22 cellular contexts compared by ENCODE assay signal in the genomic region with DNA sequence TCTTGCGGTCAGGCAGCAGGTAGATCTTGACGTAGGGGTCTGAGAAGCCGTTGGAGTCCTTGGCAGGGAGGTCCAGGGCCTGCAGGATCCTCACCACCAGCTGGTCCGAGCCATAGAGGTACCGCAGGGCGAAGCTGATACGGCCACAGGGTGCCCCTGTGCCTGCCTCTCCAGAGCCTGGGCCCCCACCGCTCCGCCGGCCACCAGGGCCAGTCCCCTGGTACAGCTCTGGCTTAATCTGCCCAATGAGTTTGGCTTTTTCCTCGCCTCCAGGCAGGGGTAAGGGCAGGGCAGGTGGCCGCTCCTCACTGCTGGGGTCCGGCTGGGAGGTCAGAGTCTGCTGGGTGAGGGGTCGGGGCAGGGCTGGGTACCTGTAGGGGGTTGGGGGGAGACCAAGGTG. TPM values are rescaled to one million over a fixed set of nuclear protein-coding genes. Genes with fewer than 3 reads are reported as not detected.
DNase-seq lines count a peak whose midpoint lies in the region; ATAC-seq, FAIRE-seq and TF ChIP-seq lines count a peak whose summit lies in the region.
"Had no signal": no experiment of that assay in that cellular context is flagged by ENCODE, and none has a peak within 500 bp of the region (broad histone marks: within the 10 kb centered on the region; RNA-seq: fewer than 3 reads in every experiment).

No MANE protein-coding gene starts in this region.

- H2BK5ac ChIP-seq in neuronal stem cell (ENCODE audit: low read length) = no peak overlapping the region

- H3K9ac ChIP-seq in HepG2 (ENCODE audit: insufficient read depth, low read depth, low read length) (no peak overlapping the region), neuronal stem cell (ENCODE audit: low read depth, low read length, poor library complexity) (no peak overlapping the region)
- H3K9ac ChIP-seq: BLaER1 treated with 17β-estradiol and CSF1 and Interleukin-3, amounts not matched to agents 10 nM and 100 nM had no signal

- no peak overlapping the region for H2AFZ ChIP-seq in HepG2 (ENCODE audit: low read length)
- H2AFZ ChIP-seq in neuronal stem cell (ENCODE audit: low read length) = no peak overlapping the region
- H2AFZ ChIP-seq: GM23338 had no signal

- TF ChIP-seq POLR2A in HepG2 (IDR thresholded peaks at IDR 0.05; ENCODE audit: insufficient read depth in 1 of 2, low read depth in 2 of 2, low read length in 2 of 2) = no peak
- no peak for TF ChIP-seq POLR2A in right lobe of liver (IDR thresholded peaks at IDR 0.05)
- TF ChIP-seq POLR2A in erythroblast (IDR thresholded peaks at IDR 0.05; ENCODE audit: low read length) = no peak

- no peak overlapping the region for H2BK120ac ChIP-seq in neuronal stem cell (ENCODE audit: low read depth, low read length)

- no peak overlapping the region for H2AK5ac ChIP-seq in neuronal stem cell (ENCODE audit: low read depth, low read length)

- no peaks in the 10 kb centered on the region for H3K36me3 ChIP-seq in HepG2 (replicated peaks in 1 of 2; ENCODE audit: control insufficient read depth in 1 of 2, insufficient read depth in 2 of 2, low read length in 2 of 2)
- H3K36me3 ChIP-seq in right lobe of liver = no peaks in the 10 kb centered on the region
- H3K36me3 ChIP-seq in neuronal stem cell (replicated peaks in 1 of 2; ENCODE audit: control insufficient read depth in 2 of 2, insufficient read depth in 2 of 2, low read length in 2 of 2) = no peaks in the 10 kb centered on the region
- H3K36me3 ChIP-seq in upper lobe of right lung = no peaks in the 10 kb centered on the region
- H3K36me3 ChIP-seq: BE2C, HAP-1 had no signal

- POLR2A ChIA-PET in HepG2 (lab: Yijun Ruan, JAX) = no interaction called here

- no peak overlapping the region for H2BK15ac ChIP-seq in neuronal stem cell (ENCODE audit: low read length)

- H3K14ac ChIP-seq in neuronal stem cell (ENCODE audit: low read length) = peak overlapping the region; percentile 27

- no peak overlapping the region for H3K4ac ChIP-seq in neuronal stem cell (ENCODE audit: low read length)

- no peaks in the 10 kb centered on the region for H3K79me1 ChIP-seq in neuronal stem cell (ENCODE audit: low read depth, low read length)

- no peak overlapping the region for H3K23ac ChIP-seq in neuronal stem cell (ENCODE audit: low read depth, low read length, poor library complexity)

- no TSS peak for BruUV-seq in HepG2 (replicated peaks; lab: Mats Ljungman, UMichigan)

- H3K4me1 ChIP-seq in HepG2 (ENCODE audit: insufficient read depth, low read length) (no peaks in the 10 kb centered on the region), right lobe of liver (no peaks in the 10 kb centered on the region), neuronal stem cell (ENCODE audit: control insufficient read depth in 2 of 2, insufficient read depth in 1 of 2, low read depth in 1 of 2, low read length in 2 of 2) (no peaks in the 10 kb centered on the region), upper lobe of right lung (no peaks in the 10 kb centered on the region)
- H3K4me1 ChIP-seq: BE2C; BLaER1 treated with 17β-estradiol and CSF1 and Interleukin-3, amounts not matched to agents 10 nM and 100 nM; HAP-1 had no signal

- DNase-seq in HepG2 (ENCODE audit: low spot score) = no peak
- DNase-seq in right lobe of liver = no peak
- DNase-seq in neuronal stem cell (ENCODE audit: low spot score) = no peak
- DNase-seq in posterior vena cava (ENCODE audit: low spot score) = peak; percentile 47
- DNase-seq in upper lobe of right lung = no peak
- DNase-seq in left colon = no peak
- DNase-seq in erythroblast (lab: John Stamatoyannopoulos, UW) = no peak
- DNase-seq: AML-193; BE2C; CD4-positive, alpha-beta T cell; CD8-positive, alpha-beta memory T cell; DMS53; DMS79 treated with DMSO at 0.1 percent for 48 hours; GF-D8 had no signal

- H3K27me3 ChIP-seq in HepG2 (ENCODE audit: control insufficient read depth in 1 of 2, insufficient read depth in 2 of 2, low read length in 2 of 2) = peaks cover 2 to 7% of the 10 kb centered on the region in 2 experiments; a peak in 2 of 5 replicates
- H3K27me3 ChIP-seq in right lobe of liver = no peaks in the 10 kb centered on the region
- H3K27me3 ChIP-seq in neuronal stem cell (ENCODE audit: control insufficient read depth in 3 of 3, insufficient read depth in 3 of 3, low read depth in 1 of 3, low read length in 3 of 3) = peaks cover 0 to 13% (median 0%) of the 10 kb centered on the region in 3 experiments
- no peaks in the 10 kb centered on the region for H3K27me3 ChIP-seq in upper lobe of right lung
- H3K27me3 ChIP-seq: BE2C; BLaER1 treated with 17β-estradiol and CSF1 and Interleukin-3, amounts not matched to agents 10 nM and 100 nM had no signal

- H3K9me3 ChIP-seq in HepG2 (ENCODE audit: low read length) = peaks cover 17% of the 10 kb centered on the region
- peaks cover 0 to 4% (median 0%) of the 10 kb centered on the region in 4 donors for H3K9me3 ChIP-seq in right lobe of liver
- peaks cover 8 to 10% of the 10 kb centered on the region in 2 donors for H3K9me3 ChIP-seq in neuronal stem cell (replicated peaks in 1 of 2; ENCODE audit: control insufficient read depth in 2 of 2, insufficient read depth in 1 of 2, low read depth in 1 of 2, low read length in 2 of 2)
- H3K9me3 ChIP-seq in upper lobe of right lung = peaks cover 3% of the 10 kb centered on the region
- H3K9me3 ChIP-seq: BE2C had no signal

- H3K27ac ChIP-seq in HepG2 (ENCODE audit: extremely low read length, insufficient read depth, low read length) (no peak overlapping the region), right lobe of liver (no peak overlapping the region), neuronal stem cell (replicated peaks; ENCODE audit: low read length) (no peak overlapping the region), upper lobe of right lung (no peak overlapping the region)
- H3K27ac ChIP-seq: 22Rv1; BLaER1 treated with 17β-estradiol and CSF1 and Interleukin-3, amounts not matched to agents 10 nM and 100 nM had no signal

- H4K20me1 ChIP-seq in HepG2 (ENCODE audit: insufficient read depth, low read length) = no peaks in the 10 kb centered on the region
- H4K20me1 ChIP-seq: BLaER1 treated with 17β-estradiol and CSF1 and Interleukin-3, amounts not matched to agents 10 nM and 100 nM had no signal

- ATAC-seq in HepG2 (peak; percentile 40), right lobe of liver (no peak), upper lobe of right lung (peak; percentile 22), GM19455 (IDR thresholded peaks at IDR 0.05; ENCODE audit: unreplicated experiment) (no peak), left colon (no peak)
- ATAC-seq: GM23338 had no signal

- TF ChIP-seq CTCF in HepG2 (CRISPR knock-in tag; IDR thresholded peaks at IDR 0.05) (no peak), right lobe of liver (IDR thresholded peaks at IDR 0.05) (no peak), upper lobe of right lung (IDR thresholded peaks at IDR 0.05) (no peak)

- H4K8ac ChIP-seq in neuronal stem cell (ENCODE audit: low read depth, low read length) = no peak overlapping the region

- no peak overlapping the region for H3K4me3 ChIP-seq in HepG2 (replicated peaks in 1 of 3; ENCODE audit: insufficient read depth in 1 of 3, low read depth in 2 of 3, low read length in 3 of 3)
- no peak overlapping the region for H3K4me3 ChIP-seq in right lobe of liver
- no peak overlapping the region for H3K4me3 ChIP-seq in neuronal stem cell (ENCODE audit: low read length in 2 of 2)
- H3K4me3 ChIP-seq in upper lobe of right lung = no peak overlapping the region
- H3K4me3 ChIP-seq: BLaER1 treated with 17β-estradiol and CSF1 and Interleukin-3, amounts not matched to agents 10 nM and 100 nM; GM23338; HAP-1 had no signal

- H3K18ac ChIP-seq in neuronal stem cell (ENCODE audit: low read length) = peak overlapping the region; percentile 52

- TF ChIP-seq EP300 in HepG2 (IDR thresholded peaks at IDR 0.05; ENCODE audit: low read depth in 2 of 2, low read length in 2 of 2) = no peak
- TF ChIP-seq EP300 in HepG2 (CRISPR knock-in tag; IDR thresholded peaks at IDR 0.05; ENCODE audit: borderline replicate concordance) = no peak

- no peak overlapping the region for H4K91ac ChIP-seq in neuronal stem cell (ENCODE audit: low read depth, low read length, poor library complexity)

- H3K4me2 ChIP-seq in HepG2 (ENCODE audit: low read depth, low read length) (no peak overlapping the region), neuronal stem cell (ENCODE audit: insufficient read depth, low read length, poor library complexity, severe bottlenecking) (no peak overlapping the region)
- H3K4me2 ChIP-seq: BLaER1 treated with 17β-estradiol and CSF1 and Interleukin-3, amounts not matched to agents 10 nM and 100 nM; GM23338 had no signal

- in situ Hi-C loops in HepG2 (cut with HindIII; ENCODE audit: extremely low pct_ligation_motif_present, low pct_unique_long_range_greater_than_20kb) = no loop called here

- TF ChIP-seq RAD21 in HepG2 (CRISPR knock-in tag; IDR thresholded peaks at IDR 0.05) = no peak

- H3K79me2 ChIP-seq in HepG2 (ENCODE audit: insufficient read depth, low read length) = no peaks in the 10 kb centered on the region

- no peak overlapping the region for H2BK12ac ChIP-seq in neuronal stem cell (ENCODE audit: low read length)

- FAIRE-seq in HepG2 (lab: Jason Lieb, UNC) = no peak
- FAIRE-seq: A204.1, GM12891 had no signal

- intact Hi-C loops in HepG2 (cut with micrococcal nuclease; ENCODE audit: unreplicated experiment) (no loop called here), right lobe of liver (cut with DNase I) (no loop called here), posterior vena cava (cut with DNase I) (no loop called here), upper lobe of right lung (cut with DNase I) (no loop called here), left colon (cut with DNase I, micrococcal nuclease) (no loop called here)

- CTCF ChIA-PET in HepG2 (lab: Yijun Ruan, JAX; ENCODE audit: low intra/inter-chr PET ratio, low total read pairs) = no interaction called here

- WGBS in HepG2 (ENCODE audit: low lambda C conversion rate) = 7% methylated on average over 3 of the region's 14 CpGs
- no CpG with 5 or more reads among the region's 14 CpGs for WGBS in right lobe of liver (ENCODE audit: insufficient coverage, low coverage, low lambda C conversion rate, missing lambda C conversion rate)
- no CpG with 5 or more reads among the region's 14 CpGs for WGBS in neuronal stem cell (ENCODE audit: extremely low coverage in 2 of 2, insufficient read length in 2 of 2, insufficient replicate concordance in 1 of 2), 2 donors

RNA-seq across cellular contexts. Expression of gene SYT3, which starts 9.9 kb away (rescaled TPM):
- total RNA-seq in HepG2 (2016; rRNA removed; fragmentation: Illumina TruSeq; extraction: Trizol) (not detected in 2 replicates), right lobe of liver (not detected), posterior vena cava (under 1 TPM in 1 of 2 donors, not detected in 1; 0.74 TPM), upper lobe of right lung (2.5 TPM), left colon (not detected)
- not detected in 2 replicates for total RNA-seq in HepG2 (2016; cell fraction: cytosol; rRNA removed; fragmentation: Illumina TruSeq; extraction: Trizol; ENCODE audit: low read depth)
- not detected in 2 replicates for total RNA-seq in HepG2 (2016; cell fraction: insoluble cytoplasmic fraction; rRNA removed; fragmentation: Illumina TruSeq; extraction: Trizol)
- total RNA-seq in HepG2 (2016; cell fraction: membrane; rRNA removed; fragmentation: Illumina TruSeq; extraction: Trizol) = not detected in 2 replicates
- not detected in 2 replicates for total RNA-seq in HepG2 (2016; cell fraction: nucleus; rRNA removed; fragmentation: Illumina TruSeq; extraction: Trizol)
- not detected in 2 replicates for polyA plus RNA-seq in HepG2 (2011; rRNA removed)
- polyA plus RNA-seq in HepG2 (2011; cell fraction: cytosol; rRNA removed) = not detected in 2 replicates
- polyA plus RNA-seq in HepG2 (2011; cell fraction: nucleus; rRNA removed) = not detected in 2 replicates
- polyA plus RNA-seq in HepG2 (2012) = not detected in 2 replicates
- polyA plus RNA-seq in HepG2 (2016; cell fraction: cytosol; fragmentation: Illumina TruSeq; extraction: Trizol; ENCODE audit: low read depth) = not detected in 2 replicates
- not detected in 2 replicates for polyA plus RNA-seq in HepG2 (2016; cell fraction: insoluble cytoplasmic fraction; fragmentation: Illumina TruSeq; extraction: Trizol; ENCODE audit: low read depth)
- polyA plus RNA-seq in HepG2 (2016; cell fraction: membrane; fragmentation: Illumina TruSeq; extraction: Trizol; ENCODE audit: low read depth) = not detected in 2 replicates
- not detected in 2 replicates for polyA plus RNA-seq in HepG2 (2016; cell fraction: nucleus; fragmentation: Illumina TruSeq; extraction: Trizol; ENCODE audit: insufficient read depth, low read depth)
- polyA minus RNA-seq in HepG2 (2011; rRNA and poly(A)+ RNA removed; ENCODE audit: low replicate concordance) = not detected in 2 replicates
- polyA minus RNA-seq in HepG2 (2011; cell fraction: cytosol; rRNA and poly(A)+ RNA removed) = not detected in 2 replicates
- not detected in 2 replicates for polyA minus RNA-seq in HepG2 (2011; cell fraction: nucleus; rRNA and poly(A)+ RNA removed)
- polyA plus RNA-seq in neuronal stem cell (2013, experiment 1 of 2) = 2.6 TPM
- polyA plus RNA-seq in neuronal stem cell (2013, experiment 2 of 2) = 2.5 TPM
- total RNA-seq: CD4-positive, alpha-beta T cell had no signal
- polyA plus RNA-seq: CD14-positive monocyte had no signal

RNA-seq across cellular contexts. Expression of gene C19orf81, which starts 19.4 kb away (rescaled TPM):
- not detected in 2 replicates for total RNA-seq in HepG2 (2016; rRNA removed; fragmentation: Illumina TruSeq; extraction: Trizol)
- total RNA-seq in HepG2 (2016; cell fraction: cytosol; rRNA removed; fragmentation: Illumina TruSeq; extraction: Trizol; ENCODE audit: low read depth) = not detected in 2 replicates
- total RNA-seq in HepG2 (2016; cell fraction: insoluble cytoplasmic fraction; rRNA removed; fragmentation: Illumina TruSeq; extraction: Trizol) = not detected in 2 replicates
- not detected in 2 replicates for total RNA-seq in HepG2 (2016; cell fraction: membrane; rRNA removed; fragmentation: Illumina TruSeq; extraction: Trizol)
- not detected in 2 replicates for total RNA-seq in HepG2 (2016; cell fraction: nucleus; rRNA removed; fragmentation: Illumina TruSeq; extraction: Trizol)
- polyA plus RNA-seq in HepG2 (2011; rRNA removed) = not detected in 2 replicates
- not detected in 2 replicates for polyA plus RNA-seq in HepG2 (2011; cell fraction: cytosol; rRNA removed)
- polyA plus RNA-seq in HepG2 (2011; cell fraction: nucleus; rRNA removed) = not detected in 2 replicates
- not detected in 2 replicates for polyA plus RNA-seq in HepG2 (2012)
- polyA plus RNA-seq in HepG2 (2016; cell fraction: cytosol; fragmentation: Illumina TruSeq; extraction: Trizol; ENCODE audit: low read depth) = not detected in 2 replicates
- not detected in 2 replicates for polyA plus RNA-seq in HepG2 (2016; cell fraction: insoluble cytoplasmic fraction; fragmentation: Illumina TruSeq; extraction: Trizol; ENCODE audit: low read depth)
- not detected in 2 replicates for polyA plus RNA-seq in HepG2 (2016; cell fraction: membrane; fragmentation: Illumina TruSeq; extraction: Trizol; ENCODE audit: low read depth)
- polyA plus RNA-seq in HepG2 (2016; cell fraction: nucleus; fragmentation: Illumina TruSeq; extraction: Trizol; ENCODE audit: insufficient read depth, low read depth) = not detected in 2 replicates
- not detected in 2 replicates for polyA minus RNA-seq in HepG2 (2011; rRNA and poly(A)+ RNA removed; ENCODE audit: low replicate concordance)
- polyA minus RNA-seq in HepG2 (2011; cell fraction: cytosol; rRNA and poly(A)+ RNA removed) = not detected in 2 replicates
- not detected in 2 replicates for polyA minus RNA-seq in HepG2 (2011; cell fraction: nucleus; rRNA and poly(A)+ RNA removed)
- total RNA-seq in right lobe of liver = not detected
- 32.6 TPM for polyA plus RNA-seq in neuronal stem cell (2013, experiment 1 of 2)
- polyA plus RNA-seq in neuronal stem cell (2013, experiment 2 of 2) = 31.3 TPM
- total RNA-seq in posterior vena cava = under 1 TPM in 1 of 2 donors, not detected in 1; 0.57 TPM
- 3.9 TPM for total RNA-seq in upper lobe of right lung
- not detected for total RNA-seq in left colon
- total RNA-seq: CD4-positive, alpha-beta T cell; CD8-positive, alpha-beta memory T cell had no signal
- polyA plus RNA-seq: CD14-positive monocyte; CD8-positive, alpha-beta memory T cell had no signal

Comparison
In these comparisons a context has a peak if more than half of its experiments do, and no peak if none do; other contexts are left out.
1. ATAC-seq: peak in HepG2 (single experiment) and upper lobe of right lung (single experiment); none in right lobe of liver (0 of 4), GM19455 (single experiment) and left colon (single experiment).